1 cellular context compared by ENCODE assay signal in genomic region chr16:2250652-2251280, GRCh38.
TF ChIP-seq lines count a peak whose summit lies in the region.

No MANE protein-coding gene starts in this region.

TF ChIP-seq in K562, 482 proteins besides CTCF, POLR2A, EP300 and RAD21 (continued from another document and continues in another):
- TF ChIP-seq, protein P1, sequence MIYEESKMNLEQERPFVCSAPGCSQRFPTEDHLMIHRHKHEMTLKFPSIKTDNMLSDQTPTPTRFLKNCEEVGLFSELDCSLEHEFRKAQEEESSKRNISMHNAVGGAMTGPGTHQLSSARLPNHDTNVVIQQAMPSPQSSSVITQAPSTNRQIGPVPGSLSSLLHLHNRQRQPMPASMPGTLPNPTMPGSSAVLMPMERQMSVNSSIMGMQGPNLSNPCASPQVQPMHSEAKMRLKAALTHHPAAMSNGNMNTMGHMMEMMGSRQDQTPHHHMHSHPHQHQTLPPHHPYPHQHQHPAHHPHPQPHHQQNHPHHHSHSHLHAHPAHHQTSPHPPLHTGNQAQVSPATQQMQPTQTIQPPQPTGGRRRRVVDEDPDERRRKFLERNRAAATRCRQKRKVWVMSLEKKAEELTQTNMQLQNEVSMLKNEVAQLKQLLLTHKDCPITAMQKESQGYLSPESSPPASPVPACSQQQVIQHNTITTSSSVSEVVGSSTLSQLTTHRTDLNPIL (CRISPR knock-in tag; IDR thresholded peaks at IDR 0.05): no peak
- peak; percentile 19 to 51; a peak in 1 of 4 replicates for TF ChIP-seq KDM1A (IDR thresholded peaks at IDR 0.05)
- no peak for TF ChIP-seq MYNN (IDR thresholded peaks at IDR 0.05)
- no peak for TF ChIP-seq MYNN (CRISPR knock-in tag; IDR thresholded peaks at IDR 0.05)
- TF ChIP-seq, protein P2, sequence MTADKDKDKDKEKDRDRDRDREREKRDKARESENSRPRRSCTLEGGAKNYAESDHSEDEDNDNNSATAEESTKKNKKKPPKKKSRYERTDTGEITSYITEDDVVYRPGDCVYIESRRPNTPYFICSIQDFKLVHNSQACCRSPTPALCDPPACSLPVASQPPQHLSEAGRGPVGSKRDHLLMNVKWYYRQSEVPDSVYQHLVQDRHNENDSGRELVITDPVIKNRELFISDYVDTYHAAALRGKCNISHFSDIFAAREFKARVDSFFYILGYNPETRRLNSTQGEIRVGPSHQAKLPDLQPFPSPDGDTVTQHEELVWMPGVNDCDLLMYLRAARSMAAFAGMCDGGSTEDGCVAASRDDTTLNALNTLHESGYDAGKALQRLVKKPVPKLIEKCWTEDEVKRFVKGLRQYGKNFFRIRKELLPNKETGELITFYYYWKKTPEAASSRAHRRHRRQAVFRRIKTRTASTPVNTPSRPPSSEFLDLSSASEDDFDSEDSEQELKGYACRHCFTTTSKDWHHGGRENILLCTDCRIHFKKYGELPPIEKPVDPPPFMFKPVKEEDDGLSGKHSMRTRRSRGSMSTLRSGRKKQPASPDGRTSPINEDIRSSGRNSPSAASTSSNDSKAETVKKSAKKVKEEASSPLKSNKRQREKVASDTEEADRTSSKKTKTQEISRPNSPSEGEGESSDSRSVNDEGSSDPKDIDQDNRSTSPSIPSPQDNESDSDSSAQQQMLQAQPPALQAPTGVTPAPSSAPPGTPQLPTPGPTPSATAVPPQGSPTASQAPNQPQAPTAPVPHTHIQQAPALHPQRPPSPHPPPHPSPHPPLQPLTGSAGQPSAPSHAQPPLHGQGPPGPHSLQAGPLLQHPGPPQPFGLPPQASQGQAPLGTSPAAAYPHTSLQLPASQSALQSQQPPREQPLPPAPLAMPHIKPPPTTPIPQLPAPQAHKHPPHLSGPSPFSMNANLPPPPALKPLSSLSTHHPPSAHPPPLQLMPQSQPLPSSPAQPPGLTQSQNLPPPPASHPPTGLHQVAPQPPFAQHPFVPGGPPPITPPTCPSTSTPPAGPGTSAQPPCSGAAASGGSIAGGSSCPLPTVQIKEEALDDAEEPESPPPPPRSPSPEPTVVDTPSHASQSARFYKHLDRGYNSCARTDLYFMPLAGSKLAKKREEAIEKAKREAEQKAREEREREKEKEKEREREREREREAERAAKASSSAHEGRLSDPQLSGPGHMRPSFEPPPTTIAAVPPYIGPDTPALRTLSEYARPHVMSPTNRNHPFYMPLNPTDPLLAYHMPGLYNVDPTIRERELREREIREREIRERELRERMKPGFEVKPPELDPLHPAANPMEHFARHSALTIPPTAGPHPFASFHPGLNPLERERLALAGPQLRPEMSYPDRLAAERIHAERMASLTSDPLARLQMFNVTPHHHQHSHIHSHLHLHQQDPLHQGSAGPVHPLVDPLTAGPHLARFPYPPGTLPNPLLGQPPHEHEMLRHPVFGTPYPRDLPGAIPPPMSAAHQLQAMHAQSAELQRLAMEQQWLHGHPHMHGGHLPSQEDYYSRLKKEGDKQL (CRISPR knock-in tag; IDR thresholded peaks at IDR 0.05; ENCODE audit: borderline replicate concordance): no peak
- no peak for TF ChIP-seq STAT5B (CRISPR knock-in tag; IDR thresholded peaks at IDR 0.05)
- peak; percentile 6 for TF ChIP-seq TAF1 (IDR thresholded peaks at IDR 0.05; ENCODE audit: control insufficient read depth, extremely low read depth, insufficient read depth, low read length, severe bottlenecking)
- TF ChIP-seq PHF21A (IDR thresholded peaks at IDR 0.05; ENCODE audit: borderline replicate concordance, low read depth): 0 out of 2 replicates have a peak, but pooled peaks have one; percentile 72
- TF ChIP-seq, protein P3, sequence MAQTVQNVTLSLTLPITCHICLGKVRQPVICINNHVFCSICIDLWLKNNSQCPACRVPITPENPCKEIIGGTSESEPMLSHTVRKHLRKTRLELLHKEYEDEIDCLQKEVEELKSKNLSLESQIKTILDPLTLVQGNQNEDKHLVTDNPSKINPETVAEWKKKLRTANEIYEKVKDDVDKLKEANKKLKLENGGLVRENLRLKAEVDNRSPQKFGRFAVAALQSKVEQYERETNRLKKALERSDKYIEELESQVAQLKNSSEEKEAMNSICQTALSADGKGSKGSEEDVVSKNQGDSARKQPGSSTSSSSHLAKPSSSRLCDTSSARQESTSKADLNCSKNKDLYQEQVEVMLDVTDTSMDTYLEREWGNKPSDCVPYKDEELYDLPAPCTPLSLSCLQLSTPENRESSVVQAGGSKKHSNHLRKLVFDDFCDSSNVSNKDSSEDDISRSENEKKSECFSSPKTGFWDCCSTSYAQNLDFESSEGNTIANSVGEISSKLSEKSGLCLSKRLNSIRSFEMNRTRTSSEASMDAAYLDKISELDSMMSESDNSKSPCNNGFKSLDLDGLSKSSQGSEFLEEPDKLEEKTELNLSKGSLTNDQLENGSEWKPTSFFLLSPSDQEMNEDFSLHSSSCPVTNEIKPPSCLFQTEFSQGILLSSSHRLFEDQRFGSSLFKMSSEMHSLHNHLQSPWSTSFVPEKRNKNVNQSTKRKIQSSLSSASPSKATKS (CRISPR knock-in tag; IDR thresholded peaks at IDR 0.05): no peak
- TF ChIP-seq, protein P4, sequence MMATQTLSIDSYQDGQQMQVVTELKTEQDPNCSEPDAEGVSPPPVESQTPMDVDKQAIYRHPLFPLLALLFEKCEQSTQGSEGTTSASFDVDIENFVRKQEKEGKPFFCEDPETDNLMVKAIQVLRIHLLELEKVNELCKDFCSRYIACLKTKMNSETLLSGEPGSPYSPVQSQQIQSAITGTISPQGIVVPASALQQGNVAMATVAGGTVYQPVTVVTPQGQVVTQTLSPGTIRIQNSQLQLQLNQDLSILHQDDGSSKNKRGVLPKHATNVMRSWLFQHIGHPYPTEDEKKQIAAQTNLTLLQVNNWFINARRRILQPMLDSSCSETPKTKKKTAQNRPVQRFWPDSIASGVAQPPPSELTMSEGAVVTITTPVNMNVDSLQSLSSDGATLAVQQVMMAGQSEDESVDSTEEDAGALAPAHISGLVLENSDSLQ (IDR thresholded peaks at IDR 0.05): no peak
- TF ChIP-seq E2F1 (CRISPR knock-in tag; IDR thresholded peaks at IDR 0.05): no peak
- no peak for TF ChIP-seq ZNF444 (CRISPR knock-in tag; IDR thresholded peaks at IDR 0.05)
- no peak for TF ChIP-seq SP1 (CRISPR knock-in tag; IDR thresholded peaks at IDR 0.05)
- TF ChIP-seq HDAC2 (IDR thresholded peaks at IDR 0.05): 0 out of 2 replicates have a peak, but pooled peaks have one; percentile 35
- TF ChIP-seq KAT8 (IDR thresholded peaks at IDR 0.05; ENCODE audit: low read depth): no peak
- no peak for TF ChIP-seq TCF3 (CRISPR knock-in tag; IDR thresholded peaks at IDR 0.05)
- no peak for TF ChIP-seq ZNF395 (CRISPR knock-in tag; IDR thresholded peaks at IDR 0.05)
- TF ChIP-seq CHCHD3 (CRISPR knock-in tag; IDR thresholded peaks at IDR 0.05): 0 out of 2 replicates have a peak, but pooled peaks have one; percentile 40
- no peak for TF ChIP-seq ZNF696 (CRISPR knock-in tag; conservative IDR thresholded peaks at IDR 0.05)
- TF ChIP-seq, protein P5, sequence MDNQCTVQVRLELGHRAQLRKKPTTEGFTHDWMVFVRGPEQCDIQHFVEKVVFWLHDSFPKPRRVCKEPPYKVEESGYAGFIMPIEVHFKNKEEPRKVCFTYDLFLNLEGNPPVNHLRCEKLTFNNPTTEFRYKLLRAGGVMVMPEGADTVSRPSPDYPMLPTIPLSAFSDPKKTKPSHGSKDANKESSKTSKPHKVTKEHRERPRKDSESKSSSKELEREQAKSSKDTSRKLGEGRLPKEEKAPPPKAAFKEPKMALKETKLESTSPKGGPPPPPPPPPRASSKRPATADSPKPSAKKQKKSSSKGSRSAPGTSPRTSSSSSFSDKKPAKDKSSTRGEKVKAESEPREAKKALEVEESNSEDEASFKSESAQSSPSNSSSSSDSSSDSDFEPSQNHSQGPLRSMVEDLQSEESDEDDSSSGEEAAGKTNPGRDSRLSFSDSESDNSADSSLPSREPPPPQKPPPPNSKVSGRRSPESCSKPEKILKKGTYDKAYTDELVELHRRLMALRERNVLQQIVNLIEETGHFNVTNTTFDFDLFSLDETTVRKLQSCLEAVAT (IDR thresholded peaks at IDR 0.05): peak in 1 of 2 experiments; percentile 57; a peak in 1 of 4 replicates
- no peak for TF ChIP-seq CBFA2T2 (conservative IDR thresholded peaks at IDR 0.05)
- TF ChIP-seq POU5F1 (IDR thresholded peaks at IDR 0.05; ENCODE audit: borderline replicate concordance, low read depth, low read length, partially characterized antibody): no peak
- TF ChIP-seq PML (IDR thresholded peaks at IDR 0.05; ENCODE audit: low read length): no peak
- no peak for TF ChIP-seq ZNF398 (CRISPR knock-in tag; IDR thresholded peaks at IDR 0.05)
- no peak for TF ChIP-seq TGIF2 (CRISPR knock-in tag; IDR thresholded peaks at IDR 0.05)
- TF ChIP-seq NFRKB (IDR thresholded peaks at IDR 0.05; ENCODE audit: low read depth): 0 out of 2 replicates have a peak, but pooled peaks have one; percentile 1
- TF ChIP-seq EP400 (IDR thresholded peaks at IDR 0.05): no peak
- TF ChIP-seq FOXA1 (IDR thresholded peaks at IDR 0.05; ENCODE audit: borderline replicate concordance): no peak
- no peak for TF ChIP-seq NR2C2 (CRISPR knock-in tag; IDR thresholded peaks at IDR 0.05)
- no peak for TF ChIP-seq NR2C2 (tag; IDR thresholded peaks at IDR 0.05)
- TF ChIP-seq RHOXF2B (CRISPR knock-in tag; conservative IDR thresholded peaks at IDR 0.05): no peak
- TF ChIP-seq ZC3H11A (IDR thresholded peaks at IDR 0.05; ENCODE audit: low read depth, low read length): no peak
- no peak for TF ChIP-seq TOE1 (IDR thresholded peaks at IDR 0.05; ENCODE audit: borderline replicate concordance)
- no peak for TF ChIP-seq TOE1 (CRISPR knock-in tag; IDR thresholded peaks at IDR 0.05; ENCODE audit: borderline replicate concordance, low read depth)
- no peak; the same call in 1 of the 2 replicates for TF ChIP-seq ZFP91 (CRISPR knock-in tag; IDR thresholded peaks at IDR 0.05)
- no peak for TF ChIP-seq SMC3 (conservative IDR thresholded peaks at IDR 0.05; ENCODE audit: insufficient read depth, low read depth, low read length)
- TF ChIP-seq SLC30A9 (CRISPR knock-in tag; IDR thresholded peaks at IDR 0.05): no peak
- no peak for TF ChIP-seq ETV1 (tag; conservative IDR thresholded peaks at IDR 0.05; ENCODE audit: low read depth)
- TF ChIP-seq MCM5 (IDR thresholded peaks at IDR 0.05; ENCODE audit: low read depth): no peak
- TF ChIP-seq TRIM24 (IDR thresholded peaks at IDR 0.05): no peak
- no peak for TF ChIP-seq NCOA1 (IDR thresholded peaks at IDR 0.05; ENCODE audit: low read depth)
- no peak for TF ChIP-seq TAF7 (tag; IDR thresholded peaks at IDR 0.05)
- TF ChIP-seq ILK (tag; IDR thresholded peaks at IDR 0.05; ENCODE audit: borderline replicate concordance, low read depth): no peak
- no peak for TF ChIP-seq HNRNPLL (IDR thresholded peaks at IDR 0.05; ENCODE audit: low read depth, low read length, poor library complexity, severe bottlenecking)
- TF ChIP-seq ETV5 (CRISPR knock-in tag; IDR thresholded peaks at IDR 0.05; ENCODE audit: low read depth): no peak
- TF ChIP-seq CREB1 (IDR thresholded peaks at IDR 0.05): no peak
- no peak for TF ChIP-seq CREB1 (CRISPR knock-in tag; IDR thresholded peaks at IDR 0.05)
- no peak for TF ChIP-seq ELF1 (tag; IDR thresholded peaks at IDR 0.05)
- peak; percentile 66 for TF ChIP-seq CEBPB (tag; IDR thresholded peaks at IDR 0.05)
